Comparison of ENCODE assay signal across 25 cellular contexts in genomic region chr11:132804258-132804657, GRCh38.
"Had no signal": no experiment of that assay in that cellular context is flagged by ENCODE, and none has a peak within 500 bp of the region (broad histone marks: within the 10 kb centered on the region; RNA-seq: fewer than 3 reads in every experiment).

No MANE protein-coding gene starts in this region.

- H3K9me3 ChIP-seq: colonic mucosa, esophagus squamous epithelium had no signal

- H3K36me3 ChIP-seq: brain microvascular endothelial cell, colonic mucosa, esophagus squamous epithelium, gastroesophageal sphincter had no signal

- H3K4me3 ChIP-seq: colonic mucosa, esophagus squamous epithelium, gastroesophageal sphincter had no signal

- H3K4me1 ChIP-seq: colonic mucosa, esophagus squamous epithelium, gastroesophageal sphincter had no signal

- DNase-seq: activated B cell treated with CpG ODN at 0.5 μM for 24 hours; activated CD4-positive, alpha-beta T cell treated with anti-CD3 and anti-CD28 coated beads for 48 hours; activated CD4-positive, alpha-beta T cell treated with anti-CD3 and anti-CD28 coated beads, Interleukin-2, amount 50 U/mL, for 1 hour; activated CD4-positive, alpha-beta T cell treated with anti-CD3 and anti-CD28 coated beads, Interleukin-2, amount 50 U/mL, for 48 hours; activated CD8-positive, alpha-beta memory T cell treated with anti-CD3 and anti-CD28 coated beads for 24 hours; activated CD8-positive, alpha-beta T cell treated with anti-CD3 and anti-CD28 coated beads for 36 hours; activated effector memory CD4-positive, alpha-beta T cell treated with Interleukin-2 at 50 U/mL for 16 hours; activated gamma-delta T cell treated with Interleukin-2 at 50 U/mL for 16 hours; activated naive CD4-positive, alpha-beta T cell treated with anti-CD3 and anti-CD28 coated beads, Interleukin-2, amount 50 U/mL, for 16 hours; activated naive CD4-positive, alpha-beta T cell treated with Interleukin-2 at 50 U/mL for 16 hours; activated T-cell treated with anti-CD3 and anti-CD28 coated beads, Interleukin-2, amount 50 U/mL, for 4 hours; amniotic stem cell; anterior cingulate cortex; brain microvascular endothelial cell; colonic mucosa; effector CD8-positive, alpha-beta T cell; esophagus squamous epithelium; foreskin melanocyte; head of caudate nucleus; T-helper 2 cell had no signal

- ATAC-seq: activated CD4-positive, CD25-positive, alpha-beta regulatory T cell treated with anti-CD3 and anti-CD28 coated beads, Interleukin-2, amount 50 U/mL, for 24 hours; activated CD8-positive, alpha-beta T cell treated with anti-CD3 and anti-CD28 coated beads for 36 hours; activated T-cell treated with anti-CD3 and anti-CD28 coated beads, Interleukin-2, amount 50 U/mL, for 4 hours; activated T-helper 17 cell treated with anti-CD3 and anti-CD28 coated beads, Interleukin-2, amount 50 U/mL, for 72 hours; gastroesophageal sphincter had no signal

- H3K27me3 ChIP-seq: brain microvascular endothelial cell, colonic mucosa, esophagus squamous epithelium had no signal

- H3K27ac ChIP-seq: brain microvascular endothelial cell, colonic mucosa, epithelial cell of prostate, esophagus squamous epithelium, gastroesophageal sphincter, VCaP had no signal
